ENCODE assay signal across 2 cellular contexts in the genomic region with DNA sequence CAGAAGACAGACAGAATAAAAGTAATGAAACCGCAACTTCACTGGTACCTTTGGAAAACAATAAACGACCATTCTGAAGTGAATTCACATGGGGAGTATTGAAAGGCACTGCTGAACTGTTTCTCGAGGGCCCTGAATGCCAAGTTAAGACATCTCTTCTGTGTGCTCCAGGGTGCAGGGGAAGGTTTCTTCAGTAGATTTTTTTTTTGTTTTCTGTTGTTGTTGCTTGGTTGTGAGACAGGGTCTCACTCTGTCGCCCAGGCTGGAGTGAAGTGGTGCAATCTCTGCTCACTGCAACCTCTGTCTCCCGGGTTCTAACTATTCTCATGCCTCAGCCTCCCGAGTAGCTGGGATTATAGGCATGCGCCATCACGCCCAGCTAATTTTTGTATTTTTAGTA. TPM values are rescaled to one million over a fixed set of nuclear protein-coding genes. Genes with fewer than 3 reads are reported as not detected.
"Had no signal": no experiment of that assay in that cellular context is flagged by ENCODE, and none has a peak within 500 bp of the region (broad histone marks: within the 10 kb centered on the region; RNA-seq: fewer than 3 reads in every experiment).

No MANE protein-coding gene starts in this region.

RNA-seq across cellular contexts. Expression of gene ENAH, which starts 15.9 kb away (rescaled TPM):
- total RNA-seq: natural killer cell had no signal
- polyA plus RNA-seq: naive thymus-derived CD4-positive, alpha-beta T cell had no signal
